8 cellular contexts compared by ENCODE assay signal in genomic region chr10:113854757-113855626, GRCh38. TPM values are rescaled to one million over a fixed set of nuclear protein-coding genes. Genes with fewer than 3 reads are reported as not detected.
DNase-seq lines count a peak whose midpoint lies in the region; ATAC-seq and TF ChIP-seq lines count a peak whose summit lies in the region.

No MANE protein-coding gene starts in this region.

- H3K9me2 ChIP-seq in PC-3 (replicated peaks; ENCODE audit: low read length) = no peaks in the 10 kb centered on the region

- H3K9me3 ChIP-seq in PC-3 (ENCODE audit: low read length) = no peaks in the 10 kb centered on the region
- no peaks in the 10 kb centered on the region for H3K9me3 ChIP-seq in thyroid gland

- H4K20me1 ChIP-seq in PC-3 (ENCODE audit: low read length) = 0 out of 2 replicates have a peak, but pooled peaks cover 4% of the 10 kb centered on the region

- intact Hi-C loops in PC-3 (cut with micrococcal nuclease) = loop anchor here (2.0 to 5.0 kb wide), 4 partner anchors 40 to 247 kb away; partner anchors contain the start of gene ADRB1
- intact Hi-C loops in thyroid gland (cut with DNase I) = no loop called here

- H3K4me3 Mint-ChIP-seq in nephron = peak overlapping the region; percentile 93 to 98 (median 97)

- DNase-seq in AML-193 (lab: John Stamatoyannopoulos, UW) (peak; percentile 14 to 29), PC-3 (no peak), fibroblast of villous mesenchyme (ENCODE audit: low read depth) (peak; percentile 42), thyroid gland (peak; percentile 61 to 64)
- DNase-seq in activated effector memory CD4-positive, alpha-beta T cell treated with anti-CD3 and anti-CD28 coated beads, Interleukin-2, amount 50 U/mL, for 16 hours = peak; percentile 79

- H3K4me1 ChIP-seq in PC-3 (ENCODE audit: insufficient read depth, low read length) (peaks cover 43% of the 10 kb centered on the region), thyroid gland (peaks cover 17 to 22% of the 10 kb centered on the region in 2 donors)

- peaks cover 57% of the 10 kb centered on the region for H3K79me2 ChIP-seq in PC-3 (ENCODE audit: low read length)

- 2 to 4% methylated on average over 41 to 59 of the region's 66 CpGs for WGBS in thyroid gland, 2 donors

- H3K36me3 Mint-ChIP-seq in nephron (ENCODE audit: low read depth) = peaks cover 16% of the 10 kb centered on the region

- TF ChIP-seq CTCF in PC-3 (conservative IDR thresholded peaks at IDR 0.05; ENCODE audit: low read depth, low read length) = no peak
- no peak for TF ChIP-seq CTCF in fibroblast of villous mesenchyme (IDR thresholded peaks at IDR 0.05; ENCODE audit: insufficient read depth, low read depth, low read length)
- peak in 2 of 3 experiments; percentile 18 to 19 for TF ChIP-seq CTCF in nephron (IDR thresholded peaks at IDR 0.05; ENCODE audit: unreplicated experiment in 3 of 3)
- TF ChIP-seq CTCF in thyroid gland (IDR thresholded peaks at IDR 0.05) = peak in 3 of 6 experiments; percentile 6 to 12 (median 10)

- H3K27me3 Mint-ChIP-seq in nephron (ENCODE audit: low read depth) = peaks cover 4% of the 10 kb centered on the region

- TF ChIP-seq POLR2A in thyroid gland (IDR thresholded peaks at IDR 0.05) = peak in 1 of 2 donors; percentile 25

- H2AFZ ChIP-seq in PC-3 (ENCODE audit: low read length) = peak overlapping the region; percentile 99

- ATAC-seq in GM18520 (IDR thresholded peaks at IDR 0.05; ENCODE audit: unreplicated experiment) = peak; percentile 25
- ATAC-seq in HG03039 (IDR thresholded peaks at IDR 0.05; ENCODE audit: unreplicated experiment) = peak; percentile 26
- ATAC-seq in PC-3 = peak; percentile 50

- H3K4me1 Mint-ChIP-seq in nephron = peaks cover 48% of the 10 kb centered on the region

- H3K36me3 ChIP-seq in PC-3 (ENCODE audit: low read depth, low read length) (peaks cover 13% of the 10 kb centered on the region; the same call in 1 of the 2 replicates), thyroid gland (peaks cover 0 to 7% of the 10 kb centered on the region in 2 donors)

- CTCF ChIA-PET in PC-3 (lab: Charles Lee) = no interaction called here

- H3K4me3 ChIP-seq in PC-3 (ENCODE audit: low read length) (peak overlapping the region; percentile 93), fibroblast of villous mesenchyme (ENCODE audit: low read depth, low read length) (peak overlapping the region; percentile 86), thyroid gland (replicated peaks in 1 of 3) (peak overlapping the region; percentile 73 to 95 (median 88))

- H3K27ac Mint-ChIP-seq in nephron = peak overlapping the region; percentile 100

- peak overlapping the region; percentile 55 for H3K27ac ChIP-seq in PC-3 (ENCODE audit: low read length)
- peak overlapping the region; percentile 86 to 94 (median 91) for H3K27ac ChIP-seq in thyroid gland

- no peaks in the 10 kb centered on the region for H3F3A ChIP-seq in PC-3 (ENCODE audit: low read length, unreplicated experiment)

- peak overlapping the region; percentile 97 for H3K4me2 ChIP-seq in PC-3 (ENCODE audit: low read length)

- BruUV-seq in PC-3 (replicated peaks; lab: Mats Ljungman, UMichigan) = no TSS peak

- no peaks in the 10 kb centered on the region for H3K9me3 Mint-ChIP-seq in nephron

- POLR2A ChIA-PET in PC-3 (lab: Charles Lee; ENCODE audit: unreplicated experiment) = no interaction called here

- H3K9ac ChIP-seq in PC-3 (ENCODE audit: low read length) = peak overlapping the region; percentile 92

- H3K27me3 ChIP-seq in PC-3 (ENCODE audit: low read length) (no peaks in the 10 kb centered on the region), thyroid gland (no peaks in the 10 kb centered on the region)

RNA-seq across cellular contexts. Expression of gene NHLRC2, which starts 0.5 kb away (rescaled TPM):
- 17.5 and 24.1 TPM in 2 replicates for total RNA-seq in PC-3 (2014; rRNA removed)
- 14.5 and 18.6 TPM in 2 replicates for total RNA-seq in fibroblast of villous mesenchyme
- 10 to 100 TPM; 47.1 to 66.7 (median 56.2) TPM for total RNA-seq in thyroid gland

RNA-seq across cellular contexts. Expression of gene DCLRE1A, which starts 1.1 kb away (rescaled TPM):
- total RNA-seq in PC-3 (2014; rRNA removed) (3.3 and 5.0 TPM in 2 replicates), fibroblast of villous mesenchyme (4.2 and 6.5 TPM in 2 replicates), thyroid gland (1 to 10 TPM; 5.8 to 9.0 (median 6.8) TPM)

Comparison
In these comparisons a context has a peak if more than half of its experiments do, and no peak if none do; other contexts are left out.
1. CTCF ChIP-seq: peak in nephron (2 of 3); none in PC-3 (single experiment) and fibroblast of villous mesenchyme (single experiment).
2. Peak in every context shown above with its lines, with median percentiles within 50 percentile points of each other: ATAC-seq and H3K4me3 ChIP-seq.